9 cellular contexts compared by ENCODE assay signal in the genomic region with DNA sequence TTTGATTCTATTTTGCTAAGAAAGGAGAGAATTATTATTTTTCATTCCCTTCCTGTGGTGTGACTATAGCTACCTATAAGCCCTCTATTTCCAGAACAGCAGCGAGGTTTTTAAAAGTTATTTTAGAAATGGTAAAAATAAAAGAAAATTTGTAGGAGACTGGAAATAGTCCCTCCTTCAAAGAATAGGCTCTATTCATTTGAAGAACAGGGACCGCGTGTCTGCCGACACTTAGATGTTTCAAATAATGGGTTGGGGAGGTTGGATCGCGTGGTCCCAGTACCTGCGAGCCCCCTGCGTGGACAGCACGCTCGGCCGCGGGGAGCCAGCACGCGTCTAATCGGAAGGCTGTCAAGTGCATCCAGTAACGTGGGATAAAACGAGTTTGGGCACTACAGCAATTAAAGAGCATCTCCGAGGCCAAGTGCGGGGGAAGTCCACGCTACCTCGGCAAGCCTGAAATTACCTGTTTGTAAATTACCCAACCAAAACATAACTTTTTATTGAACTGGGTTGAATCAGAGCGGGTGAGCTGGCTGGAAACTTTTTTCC. TPM values are rescaled to one million over a fixed set of nuclear protein-coding genes. Genes with fewer than 3 reads are reported as not detected.
DNase-seq lines count a peak whose midpoint lies in the region; ATAC-seq, FAIRE-seq and TF ChIP-seq lines count a peak whose summit lies in the region.
"Had no signal": no experiment of that assay in that cellular context is flagged by ENCODE, and none has a peak within 500 bp of the region (broad histone marks: within the 10 kb centered on the region; RNA-seq: fewer than 3 reads in every experiment).

No MANE protein-coding gene starts in this region.

- no peak for ATAC-seq in left lung
- no peak for ATAC-seq in HG03460 (IDR thresholded peaks at IDR 0.05; ENCODE audit: unreplicated experiment)
- ATAC-seq: K562 had no signal

- intact Hi-C loops in Calu3 (cut with micrococcal nuclease; ENCODE audit: unreplicated experiment) (loop anchor here (5.0 kb wide), 1 partner anchor 210 kb away; no protein-coding TSS in a partner anchor), left lung (cut with DNase I) (no loop called here), thyroid gland (cut with DNase I) (no loop called here)

- WGBS in thyroid gland, 2 donors, result 4 to 7% methylated on average over 22 of the region's 22 CpGs

- H3K36me3 ChIP-seq in HUES6 (ENCODE audit: control insufficient read depth, insufficient read depth, low read length) (no peaks in the 10 kb centered on the region), left lung (no peaks in the 10 kb centered on the region), thyroid gland (no peaks in the 10 kb centered on the region)

- CTCF ChIA-PET in Calu3 (lab: Charles Lee), result interaction anchor here (0.6 kb wide), 1 partner anchor 85 kb away, joined by 6 read pairs; no protein-coding TSS in a partner anchor

- H3K4me1 Mint-ChIP-seq in Calu3 (ENCODE audit: low read depth, unreplicated experiment) (no peaks in the 10 kb centered on the region), brain (peaks cover 47% of the 10 kb centered on the region)

- H3K9ac ChIP-seq in HUES6 (ENCODE audit: low read length), result peak overlapping the region; percentile 98

- H3K4me3 Mint-ChIP-seq in Calu3 (ENCODE audit: low read depth, unreplicated experiment) (peak overlapping the region; percentile 88), brain (peak overlapping the region; percentile 93 to 99 (median 96))

- peaks cover 22% of the 10 kb centered on the region for H3K36me3 Mint-ChIP-seq in Calu3 (ENCODE audit: insufficient read depth, unreplicated experiment)
- H3K36me3 Mint-ChIP-seq in brain, result no peaks in the 10 kb centered on the region

- H3K9me3 Mint-ChIP-seq in Calu3 (ENCODE audit: low read depth, unreplicated experiment) (no peaks in the 10 kb centered on the region), brain (peaks cover 0 to 3% (median 0%) of the 10 kb centered on the region in 5 experiments)

- H3K4me3 ChIP-seq in HUES6 (ENCODE audit: low read depth, low read length) (peak overlapping the region; percentile 94), left lung (peak overlapping the region; percentile 38 to 47), thyroid gland (replicated peaks in 1 of 3) (peak overlapping the region; percentile 77 to 91 (median 86))
- H3K4me3 ChIP-seq: K562 had no signal

- no TSS peak for BruUV-seq in Calu3 (replicated peaks; lab: Mats Ljungman, UMichigan)

- peaks cover 34% of the 10 kb centered on the region for H3K4me1 ChIP-seq in HUES6 (ENCODE audit: control insufficient read depth, insufficient read depth, low read length)
- peaks cover 0 to 9% of the 10 kb centered on the region in 2 donors for H3K4me1 ChIP-seq in left lung
- H3K4me1 ChIP-seq in thyroid gland, result peaks cover 4 to 7% of the 10 kb centered on the region in 2 donors

- DNase-seq in Calu3, result no peak
- no peak for DNase-seq in left lung
- peak; percentile 58 to 62 for DNase-seq in thyroid gland
- DNase-seq in D721Med (ENCODE audit: insufficient read length, low spot score), result no peak
- no peak for DNase-seq in T1000 (lab: John Stamatoyannopoulos, UW)

- H3K27ac Mint-ChIP-seq in Calu3 (ENCODE audit: unreplicated experiment) (no peak overlapping the region), brain (peak overlapping the region; percentile 92 to 99 (median 94))

- 0 out of 2 replicates have a peak, but pooled peaks cover 3% of the 10 kb centered on the region for H3K27me3 ChIP-seq in HUES6 (ENCODE audit: control insufficient read depth, insufficient read depth, low read length)
- H3K27me3 ChIP-seq in left lung, result peaks cover 0 to 75% of the 10 kb centered on the region in 2 donors
- no peaks in the 10 kb centered on the region for H3K27me3 ChIP-seq in thyroid gland

- TF ChIP-seq CTCF in Calu3 (IDR thresholded peaks at IDR 0.05; ENCODE audit: unreplicated experiment), result no peak
- no peak for TF ChIP-seq CTCF in brain (conservative IDR thresholded peaks at IDR 0.05)
- no peak for TF ChIP-seq CTCF in left lung (IDR thresholded peaks at IDR 0.05)
- TF ChIP-seq CTCF in thyroid gland (IDR thresholded peaks at IDR 0.05), result no peak
- no peak for TF ChIP-seq CTCF in D721Med (IDR thresholded peaks at IDR 0.05; ENCODE audit: insufficient read depth, missing control alignments)

- H3K9me3 ChIP-seq in HUES6 (ENCODE audit: control insufficient read depth, insufficient read depth, low read depth, low read length) (no peaks in the 10 kb centered on the region), left lung (no peaks in the 10 kb centered on the region), thyroid gland (no peaks in the 10 kb centered on the region)

- H3K27me3 Mint-ChIP-seq in Calu3 (ENCODE audit: unreplicated experiment) (no peaks in the 10 kb centered on the region), brain (peaks cover 23% of the 10 kb centered on the region)

- H3K27ac ChIP-seq in HUES6 (ENCODE audit: low read depth, low read length), result peak overlapping the region; percentile 97; the same call in 1 of the 2 replicates
- peak overlapping the region in 1 of 2 donors; percentile 69 for H3K27ac ChIP-seq in left lung
- H3K27ac ChIP-seq in thyroid gland, result peak overlapping the region; percentile 85 to 96 (median 93)

- FAIRE-seq in D721Med (lab: Jason Lieb, UNC), result no peak
- FAIRE-seq: K562 had no signal

- TF ChIP-seq POLR2A in thyroid gland (IDR thresholded peaks at IDR 0.05), result no peak

RNA-seq across cellular contexts. Expression of a gene that starts 1.0 kb away (rescaled TPM):
- total RNA-seq in Calu3 (2022) (10.1 and 10.4 TPM in 2 replicates), left lung (10 to 100 TPM; 10.7 to 11.5 TPM), thyroid gland (100 to 1,000 TPM in 1 of 4 donors, 10 to 100 TPM in 3; 34.4 to 128 (median 67.9) TPM)
- polyA plus RNA-seq in brain (ENCODE audit: insufficient read depth, low read depth, low replicate concordance), result 4.6 TPM
- polyA plus RNA-seq: K562 had no signal

Comparison
In these comparisons a context has a peak if more than half of its experiments do, and no peak if none do; other contexts are left out.
1. DNase-seq: peak in thyroid gland (2 of 2); none in Calu3 (single experiment), left lung (0 of 2), D721Med (single experiment) and T1000 (single experiment).
2. H3K4me3 ChIP-seq: peak in every context shown above with its lines; median percentile 94 in HUES6; 86 in thyroid gland; 42 in left lung.